ENCODE assay signal across 8 cellular contexts in genomic region chr15:100383302-100384107, GRCh38. TPM values are rescaled to one million over a fixed set of nuclear protein-coding genes. Genes with fewer than 3 reads are reported as not detected.
DNase-seq lines count a peak whose midpoint lies in the region; ATAC-seq and TF ChIP-seq lines count a peak whose summit lies in the region.

No MANE protein-coding gene starts in this region.

- ATAC-seq in thoracic aorta (ENCODE audit: insufficient number of reproducible peaks, low FRiP score, low read depth) (no peak), GM21423 (IDR thresholded peaks at IDR 0.05; ENCODE audit: unreplicated experiment) (no peak), GM18861 (IDR thresholded peaks at IDR 0.05; ENCODE audit: unreplicated experiment) (no peak)

- TF ChIP-seq CTCF in C4-2B (conservative IDR thresholded peaks at IDR 0.05): peak; percentile 61
- peak; percentile 19 for TF ChIP-seq CTCF in GM12864 (IDR thresholded peaks at IDR 0.05; ENCODE audit: low read depth, low read length, missing control alignments)
- TF ChIP-seq CTCF in left ventricle myocardium inferior (IDR thresholded peaks at IDR 0.05; ENCODE audit: borderline replicate concordance): peak; percentile 46
- peak; percentile 25 for TF ChIP-seq CTCF in thoracic aorta (IDR thresholded peaks at IDR 0.05)

- no peak overlapping the region for H3K27ac ChIP-seq in C4-2B
- no peak overlapping the region for H3K27ac ChIP-seq in left ventricle myocardium inferior (replicated peaks)
- no peak overlapping the region for H3K27ac ChIP-seq in thoracic aorta

- H3K27me3 ChIP-seq in left ventricle myocardium inferior (ENCODE audit: low read depth): peaks cover 32% of the 10 kb centered on the region
- H3K27me3 ChIP-seq in thoracic aorta (replicated peaks; ENCODE audit: insufficient read depth): no peaks in the 10 kb centered on the region

- H3K9me3 ChIP-seq in left ventricle myocardium inferior (replicated peaks) (peaks cover 65% of the 10 kb centered on the region), thoracic aorta (peaks cover 23% of the 10 kb centered on the region)

- intact Hi-C loops in left ventricle myocardium inferior (cut with micrococcal nuclease): no loop called here

- H3K4me3 ChIP-seq in GM12864 (ENCODE audit: low read depth, low read length) (no peak overlapping the region), left ventricle myocardium inferior (no peak overlapping the region), thoracic aorta (no peak overlapping the region)

- no peak for DNase-seq in GM12864 (ENCODE audit: low read depth)
- DNase-seq in RPMI7951 (ENCODE audit: low read depth): peak; percentile 24
- DNase-seq in left ventricle myocardium inferior: no peak
- no peak for DNase-seq in thoracic aorta (ENCODE audit: low spot score)
- no peak for DNase-seq in GOT3 (lab: John Stamatoyannopoulos, UW)

- H3K36me3 ChIP-seq in left ventricle myocardium inferior (no peaks in the 10 kb centered on the region), thoracic aorta (peaks cover 13% of the 10 kb centered on the region)

- no peaks in the 10 kb centered on the region for H3K4me1 ChIP-seq in left ventricle myocardium inferior
- no peaks in the 10 kb centered on the region for H3K4me1 ChIP-seq in thoracic aorta (ENCODE audit: control insufficient read depth in 1 of 2, low read depth in 2 of 2)

RNA-seq across cellular contexts. Expression of gene ADAMTS17, which starts 41.7 kb away (rescaled TPM):
- total RNA-seq in RPMI7951 (2014; rRNA removed; shearing (Covaris generic)): 1.6 and 2.7 TPM in 2 replicates
- total RNA-seq in left ventricle myocardium inferior: 0.99 TPM
- total RNA-seq in thoracic aorta: 1 to 10 TPM; 2.8 to 8.1 TPM
